In the genomic region with DNA sequence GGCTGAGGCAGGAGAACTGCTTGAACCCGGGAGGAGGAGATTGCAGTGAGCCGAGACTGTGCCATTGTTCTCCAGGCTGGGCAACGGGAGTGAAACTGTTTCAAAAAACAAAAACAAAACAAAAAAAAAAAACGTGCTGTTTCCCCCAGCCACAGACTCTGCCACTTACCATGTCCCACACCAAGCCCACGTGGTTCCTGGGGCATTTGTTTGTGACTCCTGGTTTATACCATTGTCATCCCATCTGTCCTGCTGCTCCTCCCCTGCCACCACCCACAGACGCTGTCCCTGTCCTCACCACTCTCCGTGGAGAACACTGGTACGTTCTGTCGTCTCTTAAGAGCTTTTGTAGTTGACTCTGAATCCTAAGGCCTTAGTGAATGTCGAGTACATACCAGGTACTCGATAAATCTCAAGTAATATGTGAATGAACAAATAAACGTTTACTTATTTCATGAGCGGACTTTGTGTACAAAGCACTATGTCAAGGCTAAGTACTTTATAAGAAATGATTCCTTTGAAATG, we compare ENCODE assay signal across 18 cellular contexts. TPM values are rescaled to one million over a fixed set of nuclear protein-coding genes. Genes with fewer than 3 reads are reported as not detected.
DNase-seq lines count a peak whose midpoint lies in the region; ATAC-seq, FAIRE-seq and TF ChIP-seq lines count a peak whose summit lies in the region.
"Had no signal": no experiment of that assay in that cellular context is flagged by ENCODE, and none has a peak within 500 bp of the region (broad histone marks: within the 10 kb centered on the region; RNA-seq: fewer than 3 reads in every experiment).

No MANE protein-coding gene starts in this region.

- 49% methylated on average over 13 of the region's 13 CpGs for WGBS in HepG2 (ENCODE audit: low lambda C conversion rate)
- 74% methylated on average over 13 of the region's 13 CpGs for WGBS in right lobe of liver (ENCODE audit: insufficient coverage, low coverage, low lambda C conversion rate, missing lambda C conversion rate)
- 62% methylated on average over 13 of the region's 13 CpGs for WGBS in K562 (ENCODE audit: insufficient coverage, low coverage, missing lambda C conversion rate)

- H3K9me1 ChIP-seq in K562 (ENCODE audit: control insufficient read depth, insufficient read depth, low read length) = no peaks in the 10 kb centered on the region

- TF ChIP-seq POLR2A in HepG2 (IDR thresholded peaks at IDR 0.05; ENCODE audit: insufficient read depth in 1 of 2, low read depth in 2 of 2, low read length in 2 of 2) (no peak), right lobe of liver (IDR thresholded peaks at IDR 0.05) (no peak), K562 (conservative IDR thresholded peaks at IDR 0.05) (no peak)

- no peak overlapping the region for H3K27ac ChIP-seq in HepG2 (ENCODE audit: extremely low read length, insufficient read depth, low read length)
- peak overlapping the region in 1 of 3 donors; percentile 64 for H3K27ac ChIP-seq in right lobe of liver
- no peak overlapping the region for H3K27ac ChIP-seq in K562 (ENCODE audit: extremely low read depth, low read depth, low read length)
- no peak overlapping the region for H3K27ac ChIP-seq in left lung
- no peak overlapping the region for H3K27ac ChIP-seq in upper lobe of right lung

- peak overlapping the region; percentile 60; the same call in 1 of the 2 replicates for H3K4me2 ChIP-seq in HepG2 (ENCODE audit: low read depth, low read length)
- no peak overlapping the region for H3K4me2 ChIP-seq in K562 (ENCODE audit: insufficient read depth, low read length)
- H3K4me2 ChIP-seq: GM23338 had no signal

- TF ChIP-seq EP300 in HepG2 (IDR thresholded peaks at IDR 0.05; ENCODE audit: low read depth in 2 of 2, low read length in 2 of 2) = no peak
- TF ChIP-seq EP300 in HepG2 (CRISPR knock-in tag; IDR thresholded peaks at IDR 0.05; ENCODE audit: borderline replicate concordance) = no peak
- no peak for TF ChIP-seq EP300 in K562 (IDR thresholded peaks at IDR 0.05; ENCODE audit: low read length)

- H3K9ac ChIP-seq in HepG2 (ENCODE audit: insufficient read depth, low read depth, low read length) (no peak overlapping the region), K562 (ENCODE audit: insufficient read depth in 1 of 2, low read depth in 2 of 2, low read length in 2 of 2) (peak overlapping the region in 1 of 2 experiments; percentile 77; a peak in 1 of 4 replicates)

- no TSS peak for BruUV-seq in HepG2 (replicated peaks; lab: Mats Ljungman, UMichigan)
- no TSS peak for BruUV-seq in K562 (replicated peaks; lab: Mats Ljungman, UMichigan)

- H3K4me1 ChIP-seq in HepG2 (ENCODE audit: insufficient read depth, low read length) = peaks cover 24% of the 10 kb centered on the region
- no peaks in the 10 kb centered on the region for H3K4me1 ChIP-seq in right lobe of liver
- peaks cover 0 to 8% of the 10 kb centered on the region in 2 experiments; a peak in 2 of 5 replicates for H3K4me1 ChIP-seq in K562 (replicated peaks in 1 of 2; ENCODE audit: control insufficient read depth in 2 of 2, insufficient read depth in 2 of 2, low read length in 2 of 2)
- no peaks in the 10 kb centered on the region for H3K4me1 ChIP-seq in left lung
- H3K4me1 ChIP-seq in upper lobe of right lung = no peaks in the 10 kb centered on the region

- ATAC-seq in HepG2 (no peak; the same call in 2 of the 3 replicates), right lobe of liver (no peak), K562 (no peak; the same call in 2 of the 3 replicates), left lung (peak; percentile 91), upper lobe of right lung (peak; percentile 68), HG02759 (IDR thresholded peaks at IDR 0.05; ENCODE audit: unreplicated experiment) (no peak)
- ATAC-seq: GM23338 had no signal

- no peaks in the 10 kb centered on the region for H3K27me3 ChIP-seq in HepG2 (ENCODE audit: control insufficient read depth in 1 of 2, insufficient read depth in 2 of 2, low read length in 2 of 2)
- H3K27me3 ChIP-seq in right lobe of liver = no peaks in the 10 kb centered on the region
- H3K27me3 ChIP-seq in K562 (ENCODE audit: control insufficient read depth in 2 of 2, insufficient read depth in 2 of 2, low read length in 2 of 2) = no peaks in the 10 kb centered on the region
- H3K27me3 ChIP-seq in left lung = no peaks in the 10 kb centered on the region
- H3K27me3 ChIP-seq in upper lobe of right lung = no peaks in the 10 kb centered on the region

- H4K20me1 ChIP-seq in HepG2 (ENCODE audit: insufficient read depth, low read length) (no peaks in the 10 kb centered on the region), K562 (replicated peaks; ENCODE audit: control insufficient read depth, insufficient read depth, low read length) (no peaks in the 10 kb centered on the region)

- H3K79me2 ChIP-seq in HepG2 (ENCODE audit: insufficient read depth, low read length) (no peaks in the 10 kb centered on the region), K562 (ENCODE audit: control insufficient read depth, insufficient read depth, low read length) (no peaks in the 10 kb centered on the region)

- H3K4me3 ChIP-seq in HepG2 (replicated peaks in 1 of 3; ENCODE audit: insufficient read depth in 1 of 3, low read depth in 2 of 3, low read length in 3 of 3) (no peak overlapping the region), right lobe of liver (no peak overlapping the region), K562 (no peak overlapping the region), left lung (no peak overlapping the region), upper lobe of right lung (no peak overlapping the region)
- H3K4me3 ChIP-seq: GM23338 had no signal

- no peak for TF ChIP-seq RAD21 in HepG2 (CRISPR knock-in tag; IDR thresholded peaks at IDR 0.05)
- TF ChIP-seq RAD21 in K562 (CRISPR knock-in tag; conservative IDR thresholded peaks at IDR 0.05 in 1 of 2, IDR thresholded peaks at IDR 0.05 in 1 of 2) = no peak

- no peaks in the 10 kb centered on the region for H3K9me3 ChIP-seq in HepG2 (ENCODE audit: low read length)
- H3K9me3 ChIP-seq in right lobe of liver = no peaks in the 10 kb centered on the region
- no peaks in the 10 kb centered on the region for H3K9me3 ChIP-seq in K562 (replicated peaks; ENCODE audit: control insufficient read depth, insufficient read depth, low read depth, low read length)
- no peaks in the 10 kb centered on the region for H3K9me3 ChIP-seq in left lung
- H3K9me3 ChIP-seq in upper lobe of right lung = no peaks in the 10 kb centered on the region

- intact Hi-C loops in HepG2 (cut with micrococcal nuclease; ENCODE audit: unreplicated experiment) = no loop called here
- intact Hi-C loops in right lobe of liver (cut with DNase I) = no loop called here
- intact Hi-C loops in K562 (cut with micrococcal nuclease) = no loop called here
- intact Hi-C loops in left lung (cut with DNase I) = no loop called here
- intact Hi-C loops in upper lobe of right lung (cut with DNase I) = no loop called here

- in situ Hi-C loops in HepG2 (cut with HindIII; ENCODE audit: extremely low pct_ligation_motif_present, low pct_unique_long_range_greater_than_20kb) (no loop called here), K562 (cut with MboI) (no loop called here)

- TF ChIP-seq CTCF in HepG2 (CRISPR knock-in tag; IDR thresholded peaks at IDR 0.05) = no peak
- TF ChIP-seq CTCF in right lobe of liver (IDR thresholded peaks at IDR 0.05) = no peak
- TF ChIP-seq CTCF in K562 (IDR thresholded peaks at IDR 0.05 in 2 of 3, conservative IDR thresholded peaks at IDR 0.05 in 1 of 3; ENCODE audit: insufficient read depth in 2 of 3, low read depth in 1 of 3, low read length in 3 of 3) = no peak
- no peak for TF ChIP-seq CTCF in left lung (IDR thresholded peaks at IDR 0.05)
- TF ChIP-seq CTCF in upper lobe of right lung (IDR thresholded peaks at IDR 0.05) = no peak

- H2AFZ ChIP-seq in HepG2 (ENCODE audit: low read length) (peak overlapping the region; percentile 59), K562 (ENCODE audit: low read depth, low read length) (peak overlapping the region; percentile 88)
- H2AFZ ChIP-seq: GM23338 had no signal

- CTCF ChIA-PET in HepG2 (lab: Yijun Ruan, JAX; ENCODE audit: low intra/inter-chr PET ratio, low total read pairs) = no interaction called here
- CTCF ChIA-PET in K562 (lab: Yijun Ruan, JAX; ENCODE audit: low intra/inter-chr PET ratio) = no interaction called here

- no peak for FAIRE-seq in HepG2 (lab: Jason Lieb, UNC)
- FAIRE-seq in K562 (lab: Jason Lieb, UNC) = no peak
- FAIRE-seq: A204.1, G401.6, GM12891 had no signal

- no peaks in the 10 kb centered on the region for H3K36me3 ChIP-seq in HepG2 (replicated peaks in 1 of 2; ENCODE audit: control insufficient read depth in 1 of 2, insufficient read depth in 2 of 2, low read length in 2 of 2)
- H3K36me3 ChIP-seq in right lobe of liver = no peaks in the 10 kb centered on the region
- H3K36me3 ChIP-seq in K562 (ENCODE audit: control insufficient read depth, insufficient read depth, low read length) = no peaks in the 10 kb centered on the region
- H3K36me3 ChIP-seq in left lung = no peaks in the 10 kb centered on the region
- H3K36me3 ChIP-seq in upper lobe of right lung = no peaks in the 10 kb centered on the region

- POLR2A ChIA-PET in HepG2 (lab: Yijun Ruan, JAX) (interaction anchor here (0.7 to 1.0 kb wide), 2 partner anchors 48 to 679 kb away, joined by 3 to 4 read pairs; partner anchors contain the start of gene KIF13A), K562 (lab: Yijun Ruan, JAX) (interaction anchor here (0.9 to 1.1 kb wide), 2 partner anchors 8 to 20 kb away, joined by 3 to 4 read pairs; no protein-coding TSS in a partner anchor)

- DNase-seq in HepG2 (ENCODE audit: low spot score) = no peak
- no peak for DNase-seq in right lobe of liver
- DNase-seq in K562 (ENCODE audit: extremely low read depth in 1 of 4, low spot score in 3 of 4) = peak in 1 of 4 experiments; percentile 3
- peak in 1 of 2 donors; percentile 37 for DNase-seq in left lung
- DNase-seq in upper lobe of right lung = no peak
- DNase-seq in middle frontal gyrus (ENCODE audit: extremely low spot score, low spot score) = no peak
- no peak for DNase-seq in NAMALWA (ENCODE audit: low spot score)
- DNase-seq: C1 segment of cervical spinal cord; CD4-positive, alpha-beta T cell; DMS 273 treated with DMSO at 0.1 percent for 48 hours; DMS79 treated with DMSO at 0.1 percent for 48 hours; HCEC 1CT; HFFc6 had no signal

RNA-seq across cellular contexts. Expression of gene KIF13A, which starts 48.0 kb away (rescaled TPM):
- 37.2 and 48.3 TPM in 2 replicates for total RNA-seq in HepG2 (2016; rRNA removed; fragmentation: Illumina TruSeq; extraction: Trizol)
- 12.1 and 13.7 TPM in 2 replicates for total RNA-seq in HepG2 (2016; cell fraction: cytosol; rRNA removed; fragmentation: Illumina TruSeq; extraction: Trizol; ENCODE audit: low read depth)
- total RNA-seq in HepG2 (2016; cell fraction: insoluble cytoplasmic fraction; rRNA removed; fragmentation: Illumina TruSeq; extraction: Trizol) = 35.4 and 47.0 TPM in 2 replicates
- total RNA-seq in HepG2 (2016; cell fraction: membrane; rRNA removed; fragmentation: Illumina TruSeq; extraction: Trizol) = 23.2 and 29.0 TPM in 2 replicates
- 37.1 and 42.5 TPM in 2 replicates for total RNA-seq in HepG2 (2016; cell fraction: nucleus; rRNA removed; fragmentation: Illumina TruSeq; extraction: Trizol)
- polyA plus RNA-seq in HepG2 (2011; rRNA removed) = 19.5 and 21.1 TPM in 2 replicates
- polyA plus RNA-seq in HepG2 (2011; cell fraction: cytosol; rRNA removed) = 14.7 and 19.5 TPM in 2 replicates
- polyA plus RNA-seq in HepG2 (2011; cell fraction: nucleus; rRNA removed) = 16.8 and 17.7 TPM in 2 replicates
- 17.5 and 22.9 TPM in 2 replicates for polyA plus RNA-seq in HepG2 (2012)
- polyA plus RNA-seq in HepG2 (2016; cell fraction: cytosol; fragmentation: Illumina TruSeq; extraction: Trizol; ENCODE audit: low read depth) = 12.4 and 13.8 TPM in 2 replicates
- 33.5 and 35.2 TPM in 2 replicates for polyA plus RNA-seq in HepG2 (2016; cell fraction: insoluble cytoplasmic fraction; fragmentation: Illumina TruSeq; extraction: Trizol; ENCODE audit: low read depth)
- 17.4 and 21.2 TPM in 2 replicates for polyA plus RNA-seq in HepG2 (2016; cell fraction: membrane; fragmentation: Illumina TruSeq; extraction: Trizol; ENCODE audit: low read depth)
- 32.6 and 33.2 TPM in 2 replicates for polyA plus RNA-seq in HepG2 (2016; cell fraction: nucleus; fragmentation: Illumina TruSeq; extraction: Trizol; ENCODE audit: insufficient read depth, low read depth)
- 22.0 and 49.6 TPM in 2 replicates for polyA minus RNA-seq in HepG2 (2011; rRNA and poly(A)+ RNA removed; ENCODE audit: low replicate concordance)
- polyA minus RNA-seq in HepG2 (2011; cell fraction: cytosol; rRNA and poly(A)+ RNA removed) = 22.4 TPM in 2 replicates
- polyA minus RNA-seq in HepG2 (2011; cell fraction: nucleus; rRNA and poly(A)+ RNA removed) = 55.1 and 57.9 TPM in 2 replicates
- total RNA-seq in right lobe of liver = 10 to 100 TPM; 17.7 to 19.4 (median 18.4) TPM
- total RNA-seq in K562 (2011; cell fraction: chromatin; rRNA removed; ENCODE audit: low replicate concordance) = 104 and 140 TPM in 2 replicates
- total RNA-seq in K562 (2011; cell fraction: nucleolus; rRNA removed) = 46.7 and 52.6 TPM in 2 replicates
- 47.2 and 119 TPM in 2 replicates for total RNA-seq in K562 (2011; cell fraction: nucleoplasm; rRNA removed)
- total RNA-seq in K562 (2014; rRNA removed) = 21.0 and 30.1 TPM in 2 replicates
- total RNA-seq in K562 (2014; rRNA removed; fragmentation: Illumina TruSeq; extraction: Trizol) = 37.5 and 39.3 TPM in 2 replicates
- total RNA-seq in K562 (2015; rRNA removed; fragmentation: Illumina TruSeq; extraction: Trizol) = 43.2 and 44.3 TPM in 2 replicates
- total RNA-seq in K562 (2021) = 30.1 and 33.8 TPM in 2 replicates
- 29.5 and 31.8 TPM in 2 replicates for polyA plus RNA-seq in K562 (2011; rRNA removed)
- polyA plus RNA-seq in K562 (2011; cell fraction: cytosol; rRNA removed) = 15.8 and 22.8 TPM in 2 replicates
- polyA plus RNA-seq in K562 (2011; cell fraction: nucleus; rRNA removed) = 33.0 and 34.3 TPM in 2 replicates
- polyA plus RNA-seq in K562 (2012) = 25.3 and 25.9 TPM in 2 replicates
- polyA plus RNA-seq in K562 (2014; fragmentation: Illumina TruSeq; extraction: Trizol) = 28.2 and 29.7 TPM in 2 replicates
- polyA plus RNA-seq in K562 (2014; fragmentation: Nextera tagmentation; extraction: Ambion mirVana) = 1 to 10 TPM; 3.6 to 4.3 TPM
- 22.5 and 22.6 TPM in 2 replicates for polyA plus RNA-seq in K562 (2014; rRNA removed)
- 58.2 and 66.9 TPM in 2 replicates for polyA minus RNA-seq in K562 (2011; rRNA and poly(A)+ RNA removed)
- polyA minus RNA-seq in K562 (2011; cell fraction: cytosol; rRNA and poly(A)+ RNA removed) = 27.8 and 31.0 TPM in 2 replicates
- polyA minus RNA-seq in K562 (2011; cell fraction: nucleus; rRNA and poly(A)+ RNA removed) = 52.9 and 92.3 TPM in 2 replicates
- total RNA-seq in left lung = 10 to 100 TPM; 42.7 to 49.3 TPM
- 59.0 TPM for total RNA-seq in upper lobe of right lung

Comparison
In these comparisons a context has a peak if more than half of its experiments do, and no peak if none do; other contexts are left out.
1. ATAC-seq: peak in left lung (single experiment) and upper lobe of right lung (single experiment); none in HepG2 (single experiment), right lobe of liver (0 of 4), K562 (single experiment) and HG02759 (single experiment).
2. Of the 241 proteins assayed by ChIP-seq in both HepG2 and K562: peak only in HepG2: ZNF263 and ZNF512; only in K562: ADNP and PRDM10; in both: none; in neither: 237.